ENCODE assay signal across 1 cellular context in the genomic region with DNA sequence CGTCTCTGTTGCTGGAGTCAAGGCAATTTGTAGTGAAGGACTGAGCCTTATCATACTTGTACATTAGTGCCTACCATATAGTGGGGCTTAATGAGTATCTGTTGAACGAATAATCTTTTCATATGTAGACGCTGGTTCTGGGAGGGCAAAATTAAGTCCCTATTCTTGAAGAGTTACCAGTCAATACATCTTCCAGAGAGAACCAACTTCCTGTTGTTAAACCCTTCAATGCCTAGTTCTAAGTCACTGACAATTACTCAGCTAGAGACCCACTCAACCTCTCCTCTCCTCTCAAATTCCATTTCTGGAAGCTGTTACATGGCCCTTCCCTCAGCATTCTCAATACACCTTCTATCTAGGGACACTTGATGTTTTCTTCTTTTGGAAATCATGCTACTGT.
TF ChIP-seq lines count a peak whose summit lies in the region.

No MANE protein-coding gene starts in this region.

TF ChIP-seq in GM12878, 131 proteins besides CTCF, POLR2A, EP300 and RAD21:
- TF ChIP-seq TBL1XR1 (IDR thresholded peaks at IDR 0.05; ENCODE audit: low read depth, low read length) (no peak), ZSCAN29 (IDR thresholded peaks at IDR 0.05) (no peak), CREM (IDR thresholded peaks at IDR 0.05; ENCODE audit: low read depth) (0 out of 2 replicates have a peak, but pooled peaks have one; percentile 37)
